21 cellular contexts compared by ENCODE assay signal in the genomic region with DNA sequence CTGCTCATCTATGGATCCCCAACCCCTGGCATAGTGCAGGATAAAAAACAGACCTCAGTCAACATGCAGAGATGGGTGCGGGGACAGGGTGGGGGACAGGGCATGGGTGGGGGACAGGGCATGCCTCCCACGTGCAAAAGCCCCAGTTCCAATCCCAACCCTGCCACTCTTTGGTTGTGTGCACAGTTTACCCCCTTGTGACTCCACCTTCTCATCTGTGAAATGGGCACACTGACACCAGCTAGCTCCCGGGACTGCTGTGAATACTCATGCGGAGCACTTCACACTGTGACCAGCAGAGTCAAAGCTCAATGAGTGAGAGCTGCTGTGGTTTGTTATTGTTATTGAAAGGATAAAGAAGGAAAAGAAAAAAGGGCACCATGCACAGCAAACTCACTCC.
DNase-seq lines count a peak whose midpoint lies in the region; ATAC-seq, FAIRE-seq and TF ChIP-seq lines count a peak whose summit lies in the region.
"Had no signal": no experiment of that assay in that cellular context is flagged by ENCODE, and none has a peak within 500 bp of the region (broad histone marks: within the 10 kb centered on the region; RNA-seq: fewer than 3 reads in every experiment).

No MANE protein-coding gene starts in this region.

- H3K4me3 ChIP-seq in K562, result no peak overlapping the region
- no peak overlapping the region for H3K4me3 ChIP-seq in spleen
- H3K4me3 ChIP-seq in small intestine (ENCODE audit: low read depth in 1 of 2, low read length in 2 of 2), result no peak overlapping the region
- H3K4me3 ChIP-seq in smooth muscle cell, result no peak overlapping the region
- H3K4me3 ChIP-seq: GM23248, HAP-1, Peyer's patch had no signal

- H3K27me3 ChIP-seq in K562 (ENCODE audit: control insufficient read depth in 2 of 2, insufficient read depth in 2 of 2, low read length in 2 of 2) (no peaks in the 10 kb centered on the region), spleen (replicated peaks in 1 of 7) (no peaks in the 10 kb centered on the region), small intestine (ENCODE audit: control insufficient read depth in 2 of 2, insufficient read depth in 2 of 2, low read length in 2 of 2) (no peaks in the 10 kb centered on the region), smooth muscle cell (ENCODE audit: low read depth) (no peaks in the 10 kb centered on the region)
- H3K27me3 ChIP-seq: Peyer's patch had no signal

- H3K27me3 Mint-ChIP-seq in activated CD4-positive, alpha-beta T cell treated with anti-CD3 and anti-CD28 coated beads, Interleukin-2, amount 10 ng/mL, durations not matched to agents 24 days and 14 days, result no peaks in the 10 kb centered on the region
- H3K27me3 Mint-ChIP-seq in stimulated activated naive CD8-positive, alpha-beta T cell treated with anti-CD3 and anti-CD28 coated beads, Interleukin-15, amount 100 ng/mL, for 72 hours, result no peaks in the 10 kb centered on the region

- no peaks in the 10 kb centered on the region for H3K9me3 ChIP-seq in K562 (replicated peaks; ENCODE audit: control insufficient read depth, insufficient read depth, low read depth, low read length)
- peaks cover 0 to 7% (median 0%) of the 10 kb centered on the region in 8 donors for H3K9me3 ChIP-seq in spleen
- H3K9me3 ChIP-seq in small intestine (ENCODE audit: control insufficient read depth, low read depth), result no peaks in the 10 kb centered on the region
- H3K9me3 ChIP-seq in smooth muscle cell (replicated peaks; ENCODE audit: low read depth), result no peaks in the 10 kb centered on the region
- H3K9me3 ChIP-seq: Peyer's patch had no signal

- TF ChIP-seq POLR2A in K562 (conservative IDR thresholded peaks at IDR 0.05), result no peak
- TF ChIP-seq POLR2A in spleen (IDR thresholded peaks at IDR 0.05), result no peak

- FAIRE-seq in K562 (lab: Jason Lieb, UNC), result no peak
- FAIRE-seq in small intestine (lab: Jason Lieb, UNC), result no peak
- FAIRE-seq: GM12891 had no signal

- H3K36me3 ChIP-seq in K562 (ENCODE audit: control insufficient read depth, insufficient read depth, low read length) (peaks cover 60% of the 10 kb centered on the region; the same call in 2 of the 3 replicates), spleen (peaks cover 0 to 90% (median 46%) of the 10 kb centered on the region in 6 donors), small intestine (ENCODE audit: control insufficient read depth in 2 of 2, insufficient read depth in 2 of 2, low read length in 2 of 2) (peaks cover 0 to 22% of the 10 kb centered on the region in 2 donors), smooth muscle cell (ENCODE audit: low read depth) (peaks cover 6% of the 10 kb centered on the region)
- H3K36me3 ChIP-seq: HAP-1 had no signal

- H3K9me1 ChIP-seq in K562 (ENCODE audit: control insufficient read depth, insufficient read depth, low read length), result no peaks in the 10 kb centered on the region

- H2AFZ ChIP-seq in K562 (ENCODE audit: low read depth, low read length) (no peak overlapping the region), smooth muscle cell (ENCODE audit: low read depth) (no peak overlapping the region)
- H2AFZ ChIP-seq: GM23248 had no signal

- no peak for DNase-seq in activated CD4-positive, alpha-beta T cell treated with anti-CD3 and anti-CD28 coated beads, Interleukin-2, amount 10 ng/mL, durations not matched to agents 24 days and 14 days
- no peak for DNase-seq in activated CD4-positive, alpha-beta T cell treated with anti-CD3 and anti-CD28 coated beads for 4 hours
- no peak for DNase-seq in stimulated activated naive CD8-positive, alpha-beta T cell treated with anti-CD3 and anti-CD28 coated beads, Interleukin-15, amount 100 ng/mL, for 72 hours
- DNase-seq in stimulated activated naive CD8-positive, alpha-beta T cell treated with anti-CD3 and anti-CD28 coated beads, Interleukin-15, Interleukin-2, amounts not matched to agents 100 U/mL and 50 U/mL, for 24 hours, result no peak
- DNase-seq in K562 (ENCODE audit: extremely low read depth in 1 of 4, low spot score in 3 of 4) (no peak), spleen (peak; percentile 24), small intestine (no peak), smooth muscle cell (lab: John Stamatoyannopoulos, UW; ENCODE audit: unreplicated experiment) (no peak)
- DNase-seq: Calu3; CD8-positive, alpha-beta memory T cell; DMS153; GM23248; KG1; NCI-H1092 treated with DMSO at 0.1 percent for 48 hours; NCI-H1436 treated with DMSO at 0.1 percent for 48 hours; NCI-H2029 treated with DMSO at 0.1 percent for 48 hours; NCI-H345; Peyer's patch had no signal

- no peaks in the 10 kb centered on the region for H3K4me1 ChIP-seq in K562 (replicated peaks in 1 of 2; ENCODE audit: control insufficient read depth in 2 of 2, insufficient read depth in 2 of 2, low read length in 2 of 2)
- peaks cover 0 to 23% (median 0%) of the 10 kb centered on the region in 6 donors for H3K4me1 ChIP-seq in spleen
- no peaks in the 10 kb centered on the region for H3K4me1 ChIP-seq in small intestine (ENCODE audit: control insufficient read depth in 2 of 2, insufficient read depth in 1 of 2, low read depth in 1 of 2, low read length in 1 of 2)
- H3K4me1 ChIP-seq in smooth muscle cell (ENCODE audit: low read depth), result no peaks in the 10 kb centered on the region
- H3K4me1 ChIP-seq: HAP-1, Peyer's patch had no signal

- no peaks in the 10 kb centered on the region for H3K79me2 ChIP-seq in K562 (ENCODE audit: control insufficient read depth, insufficient read depth, low read length)
- H3K79me2 ChIP-seq in smooth muscle cell (ENCODE audit: low read depth), result peaks cover 7% of the 10 kb centered on the region

- no peaks in the 10 kb centered on the region for H3K9me3 Mint-ChIP-seq in activated CD4-positive, alpha-beta T cell treated with anti-CD3 and anti-CD28 coated beads, Interleukin-2, amount 10 ng/mL, durations not matched to agents 24 days and 14 days
- H3K9me3 Mint-ChIP-seq in stimulated activated naive CD8-positive, alpha-beta T cell treated with anti-CD3 and anti-CD28 coated beads, Interleukin-15, amount 100 ng/mL, for 72 hours, result peaks cover 4 to 6% of the 10 kb centered on the region in 2 donors
- H3K9me3 Mint-ChIP-seq: CD8-positive, alpha-beta memory T cell had no signal

- H3K4me3 Mint-ChIP-seq in activated CD4-positive, alpha-beta T cell treated with anti-CD3 and anti-CD28 coated beads, Interleukin-2, amount 10 ng/mL, durations not matched to agents 24 days and 14 days, result no peak overlapping the region
- H3K4me3 Mint-ChIP-seq in stimulated activated naive CD8-positive, alpha-beta T cell treated with anti-CD3 and anti-CD28 coated beads, Interleukin-15, amount 100 ng/mL, for 72 hours, result no peak overlapping the region
- H3K4me3 Mint-ChIP-seq: CD8-positive, alpha-beta memory T cell had no signal

- no peaks in the 10 kb centered on the region for H4K20me1 ChIP-seq in K562 (replicated peaks; ENCODE audit: control insufficient read depth, insufficient read depth, low read length)
- no peaks in the 10 kb centered on the region for H4K20me1 ChIP-seq in smooth muscle cell (ENCODE audit: low read depth)

- no TSS peak for BruUV-seq in K562 (replicated peaks; lab: Mats Ljungman, UMichigan)

- ATAC-seq in stimulated activated naive CD8-positive, alpha-beta T cell treated with anti-CD3 and anti-CD28 coated beads, Interleukin-15, amount 100 ng/mL, for 72 hours, result no peak
- ATAC-seq in stimulated activated naive CD8-positive, alpha-beta T cell treated with anti-CD3 and anti-CD28 coated beads, Interleukin-15, Interleukin-2, amounts not matched to agents 100 U/mL and 50 U/mL, for 24 hours, result no peak
- ATAC-seq in K562, result no peak

- intact Hi-C loops in activated CD4-positive, alpha-beta T cell treated with anti-CD3 and anti-CD28 coated beads, Interleukin-2, amount 10 ng/mL, durations not matched to agents 24 days and 14 days (cut with micrococcal nuclease), result no loop called here
- intact Hi-C loops in K562 (cut with micrococcal nuclease), result no loop called here
- intact Hi-C loops in spleen (cut with DNase I; ENCODE audit: low total_unique reads), result no loop called here

- H3K4me2 ChIP-seq in K562 (ENCODE audit: insufficient read depth, low read length), result no peak overlapping the region
- no peak overlapping the region for H3K4me2 ChIP-seq in smooth muscle cell

- CTCF ChIA-PET in K562 (lab: Yijun Ruan, JAX; ENCODE audit: low intra/inter-chr PET ratio), result no interaction called here

- no peak for TF ChIP-seq EP300 in K562 (IDR thresholded peaks at IDR 0.05; ENCODE audit: low read length)

- H3K27ac ChIP-seq in K562 (ENCODE audit: extremely low read depth, low read depth, low read length) (no peak overlapping the region), spleen (no peak overlapping the region), small intestine (ENCODE audit: low read depth in 1 of 2, low read length in 1 of 2) (no peak overlapping the region), smooth muscle cell (ENCODE audit: low read depth) (no peak overlapping the region)
- H3K27ac ChIP-seq: C4-2B, GM23248, Peyer's patch had no signal

- TF ChIP-seq CTCF in K562 (IDR thresholded peaks at IDR 0.05 in 2 of 3, conservative IDR thresholded peaks at IDR 0.05 in 1 of 3; ENCODE audit: insufficient read depth in 2 of 3, low read depth in 1 of 3, low read length in 3 of 3), result no peak
- TF ChIP-seq CTCF in spleen (IDR thresholded peaks at IDR 0.05 in 8 of 11, conservative IDR thresholded peaks at IDR 0.05 in 3 of 11), result no peak
- no peak for TF ChIP-seq CTCF in smooth muscle cell (IDR thresholded peaks at IDR 0.05; ENCODE audit: borderline replicate concordance, insufficient read depth, poor library complexity, severe bottlenecking)

- POLR2A ChIA-PET in K562 (lab: Yijun Ruan, JAX), result interaction anchor here (0.5 to 0.6 kb wide), 2 partner anchors 14 to 178 kb away, joined by 3 read pairs; no protein-coding TSS in a partner anchor

- no peak for TF ChIP-seq RAD21 in K562 (CRISPR knock-in tag; conservative IDR thresholded peaks at IDR 0.05 in 1 of 2, IDR thresholded peaks at IDR 0.05 in 1 of 2)

- H3K36me3 Mint-ChIP-seq in activated CD4-positive, alpha-beta T cell treated with anti-CD3 and anti-CD28 coated beads, Interleukin-2, amount 10 ng/mL, durations not matched to agents 24 days and 14 days (ENCODE audit: low read depth), result peaks cover 79% of the 10 kb centered on the region

- peaks cover 64% of the 10 kb centered on the region for H3K4me1 Mint-ChIP-seq in activated CD4-positive, alpha-beta T cell treated with anti-CD3 and anti-CD28 coated beads, Interleukin-2, amount 10 ng/mL, durations not matched to agents 24 days and 14 days
- peaks cover 88% of the 10 kb centered on the region for H3K4me1 Mint-ChIP-seq in stimulated activated naive CD8-positive, alpha-beta T cell treated with anti-CD3 and anti-CD28 coated beads, Interleukin-15, amount 100 ng/mL, for 72 hours

- WGBS in K562 (ENCODE audit: insufficient coverage, low coverage, missing lambda C conversion rate), result 83% methylated on average over 1 of the region's 4 CpGs
- WGBS in spleen, 5 donors, result 94 to 100% (median 97%) methylated on average over 4 of the region's 4 CpGs
- 96 to 100% (median 98%) methylated on average over 4 of the region's 4 CpGs for WGBS in small intestine, 3 donors
- WGBS in smooth muscle cell (ENCODE audit: low lambda C conversion rate), result 97% methylated on average over 4 of the region's 4 CpGs

- no peaks in the 10 kb centered on the region for H3F3A ChIP-seq in smooth muscle cell (ENCODE audit: low read depth)

- in situ Hi-C loops in K562 (cut with MboI), result no loop called here

- H3K9ac ChIP-seq in K562 (ENCODE audit: insufficient read depth in 1 of 2, low read depth in 2 of 2, low read length in 2 of 2) (no peak overlapping the region), smooth muscle cell (ENCODE audit: low read depth) (no peak overlapping the region)
- H3K9ac ChIP-seq: GM23248 had no signal

- H3K27ac Mint-ChIP-seq in activated CD4-positive, alpha-beta T cell treated with anti-CD3 and anti-CD28 coated beads, Interleukin-2, amount 10 ng/mL, durations not matched to agents 24 days and 14 days, result peak overlapping the region; percentile 63
- H3K27ac Mint-ChIP-seq in stimulated activated naive CD8-positive, alpha-beta T cell treated with anti-CD3 and anti-CD28 coated beads, Interleukin-15, amount 100 ng/mL, for 72 hours, result peak overlapping the region; percentile 59 to 68
